ENCODE assay signal across 2 cellular contexts in genomic region chr5:514101-514485, GRCh38.
TF ChIP-seq lines count a peak whose summit lies in the region.

No MANE protein-coding gene starts in this region.

TF ChIP-seq in HepG2, 621 proteins besides CTCF, POLR2A, EP300 and RAD21:
- TF ChIP-seq, protein P1, sequence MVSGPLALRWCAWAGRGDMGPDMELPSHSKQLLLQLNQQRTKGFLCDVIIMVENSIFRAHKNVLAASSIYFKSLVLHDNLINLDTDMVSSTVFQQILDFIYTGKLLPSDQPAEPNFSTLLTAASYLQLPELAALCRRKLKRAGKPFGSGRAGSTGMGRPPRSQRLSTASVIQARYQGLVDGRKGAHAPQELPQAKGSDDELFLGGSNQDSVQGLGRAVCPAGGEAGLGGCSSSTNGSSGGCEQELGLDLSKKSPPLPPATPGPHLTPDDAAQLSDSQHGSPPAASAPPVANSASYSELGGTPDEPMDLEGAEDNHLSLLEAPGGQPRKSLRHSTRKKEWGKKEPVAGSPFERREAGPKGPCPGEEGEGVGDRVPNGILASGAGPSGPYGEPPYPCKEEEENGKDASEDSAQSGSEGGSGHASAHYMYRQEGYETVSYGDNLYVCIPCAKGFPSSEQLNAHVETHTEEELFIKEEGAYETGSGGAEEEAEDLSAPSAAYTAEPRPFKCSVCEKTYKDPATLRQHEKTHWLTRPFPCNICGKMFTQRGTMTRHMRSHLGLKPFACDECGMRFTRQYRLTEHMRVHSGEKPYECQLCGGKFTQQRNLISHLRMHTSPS (CRISPR knock-in tag; IDR thresholded peaks at IDR 0.05; ENCODE audit: low read depth): no peak
- TF ChIP-seq ZSCAN25 (CRISPR knock-in tag; IDR thresholded peaks at IDR 0.05): 0 out of 2 replicates have a peak, but pooled peaks have one; percentile 52

TF ChIP-seq in K562, 482 proteins besides CTCF, POLR2A, EP300 and RAD21:
- no peak for TF ChIP-seq KLF10 (CRISPR knock-in tag; IDR thresholded peaks at IDR 0.05)
- TF ChIP-seq ZNF436 (CRISPR knock-in tag; IDR thresholded peaks at IDR 0.05): no peak
- TF ChIP-seq YY1 (IDR thresholded peaks at IDR 0.05; ENCODE audit: borderline replicate concordance in 1 of 3, control insufficient read depth in 1 of 3, extremely low read depth in 1 of 3, insufficient read depth in 3 of 3, insufficient read length in 1 of 3, insufficient replicate concordance in 2 of 3, low read depth in 1 of 3, low read length in 2 of 3): no peak
- no peak for TF ChIP-seq BRD9 (IDR thresholded peaks at IDR 0.05; ENCODE audit: low read depth, partially characterized antibody)
- TF ChIP-seq, protein P2, sequence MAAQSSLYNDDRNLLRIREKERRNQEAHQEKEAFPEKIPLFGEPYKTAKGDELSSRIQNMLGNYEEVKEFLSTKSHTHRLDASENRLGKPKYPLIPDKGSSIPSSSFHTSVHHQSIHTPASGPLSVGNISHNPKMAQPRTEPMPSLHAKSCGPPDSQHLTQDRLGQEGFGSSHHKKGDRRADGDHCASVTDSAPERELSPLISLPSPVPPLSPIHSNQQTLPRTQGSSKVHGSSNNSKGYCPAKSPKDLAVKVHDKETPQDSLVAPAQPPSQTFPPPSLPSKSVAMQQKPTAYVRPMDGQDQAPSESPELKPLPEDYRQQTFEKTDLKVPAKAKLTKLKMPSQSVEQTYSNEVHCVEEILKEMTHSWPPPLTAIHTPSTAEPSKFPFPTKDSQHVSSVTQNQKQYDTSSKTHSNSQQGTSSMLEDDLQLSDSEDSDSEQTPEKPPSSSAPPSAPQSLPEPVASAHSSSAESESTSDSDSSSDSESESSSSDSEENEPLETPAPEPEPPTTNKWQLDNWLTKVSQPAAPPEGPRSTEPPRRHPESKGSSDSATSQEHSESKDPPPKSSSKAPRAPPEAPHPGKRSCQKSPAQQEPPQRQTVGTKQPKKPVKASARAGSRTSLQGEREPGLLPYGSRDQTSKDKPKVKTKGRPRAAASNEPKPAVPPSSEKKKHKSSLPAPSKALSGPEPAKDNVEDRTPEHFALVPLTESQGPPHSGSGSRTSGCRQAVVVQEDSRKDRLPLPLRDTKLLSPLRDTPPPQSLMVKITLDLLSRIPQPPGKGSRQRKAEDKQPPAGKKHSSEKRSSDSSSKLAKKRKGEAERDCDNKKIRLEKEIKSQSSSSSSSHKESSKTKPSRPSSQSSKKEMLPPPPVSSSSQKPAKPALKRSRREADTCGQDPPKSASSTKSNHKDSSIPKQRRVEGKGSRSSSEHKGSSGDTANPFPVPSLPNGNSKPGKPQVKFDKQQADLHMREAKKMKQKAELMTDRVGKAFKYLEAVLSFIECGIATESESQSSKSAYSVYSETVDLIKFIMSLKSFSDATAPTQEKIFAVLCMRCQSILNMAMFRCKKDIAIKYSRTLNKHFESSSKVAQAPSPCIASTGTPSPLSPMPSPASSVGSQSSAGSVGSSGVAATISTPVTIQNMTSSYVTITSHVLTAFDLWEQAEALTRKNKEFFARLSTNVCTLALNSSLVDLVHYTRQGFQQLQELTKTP (IDR thresholded peaks at IDR 0.05; ENCODE audit: low read depth in 1 of 2, partially characterized antibody in 2 of 2): no peak
- TF ChIP-seq ZFP30 (CRISPR knock-in tag; IDR thresholded peaks at IDR 0.05; ENCODE audit: borderline replicate concordance): no peak
- TF ChIP-seq, protein P3, sequence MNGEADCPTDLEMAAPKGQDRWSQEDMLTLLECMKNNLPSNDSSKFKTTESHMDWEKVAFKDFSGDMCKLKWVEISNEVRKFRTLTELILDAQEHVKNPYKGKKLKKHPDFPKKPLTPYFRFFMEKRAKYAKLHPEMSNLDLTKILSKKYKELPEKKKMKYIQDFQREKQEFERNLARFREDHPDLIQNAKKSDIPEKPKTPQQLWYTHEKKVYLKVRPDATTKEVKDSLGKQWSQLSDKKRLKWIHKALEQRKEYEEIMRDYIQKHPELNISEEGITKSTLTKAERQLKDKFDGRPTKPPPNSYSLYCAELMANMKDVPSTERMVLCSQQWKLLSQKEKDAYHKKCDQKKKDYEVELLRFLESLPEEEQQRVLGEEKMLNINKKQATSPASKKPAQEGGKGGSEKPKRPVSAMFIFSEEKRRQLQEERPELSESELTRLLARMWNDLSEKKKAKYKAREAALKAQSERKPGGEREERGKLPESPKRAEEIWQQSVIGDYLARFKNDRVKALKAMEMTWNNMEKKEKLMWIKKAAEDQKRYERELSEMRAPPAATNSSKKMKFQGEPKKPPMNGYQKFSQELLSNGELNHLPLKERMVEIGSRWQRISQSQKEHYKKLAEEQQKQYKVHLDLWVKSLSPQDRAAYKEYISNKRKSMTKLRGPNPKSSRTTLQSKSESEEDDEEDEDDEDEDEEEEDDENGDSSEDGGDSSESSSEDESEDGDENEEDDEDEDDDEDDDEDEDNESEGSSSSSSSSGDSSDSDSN (IDR thresholded peaks at IDR 0.05; ENCODE audit: borderline replicate concordance in 1 of 2, low read depth in 2 of 2, low read length in 2 of 2): no peak
- no peak for TF ChIP-seq PTTG1 (tag; IDR thresholded peaks at IDR 0.05; ENCODE audit: low read depth)
- no peak for TF ChIP-seq ZNF717 (CRISPR knock-in tag; IDR thresholded peaks at IDR 0.05)
- no peak for TF ChIP-seq ATF3 (IDR thresholded peaks at IDR 0.05)
- TF ChIP-seq ATF3 (CRISPR knock-in tag; conservative IDR thresholded peaks at IDR 0.05): no peak
- TF ChIP-seq SRSF1 (IDR thresholded peaks at IDR 0.05; ENCODE audit: low read depth, low read length): no peak
- TF ChIP-seq, protein P4, sequence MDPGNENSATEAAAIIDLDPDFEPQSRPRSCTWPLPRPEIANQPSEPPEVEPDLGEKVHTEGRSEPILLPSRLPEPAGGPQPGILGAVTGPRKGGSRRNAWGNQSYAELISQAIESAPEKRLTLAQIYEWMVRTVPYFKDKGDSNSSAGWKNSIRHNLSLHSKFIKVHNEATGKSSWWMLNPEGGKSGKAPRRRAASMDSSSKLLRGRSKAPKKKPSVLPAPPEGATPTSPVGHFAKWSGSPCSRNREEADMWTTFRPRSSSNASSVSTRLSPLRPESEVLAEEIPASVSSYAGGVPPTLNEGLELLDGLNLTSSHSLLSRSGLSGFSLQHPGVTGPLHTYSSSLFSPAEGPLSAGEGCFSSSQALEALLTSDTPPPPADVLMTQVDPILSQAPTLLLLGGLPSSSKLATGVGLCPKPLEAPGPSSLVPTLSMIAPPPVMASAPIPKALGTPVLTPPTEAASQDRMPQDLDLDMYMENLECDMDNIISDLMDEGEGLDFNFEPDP (CRISPR knock-in tag; IDR thresholded peaks at IDR 0.05): no peak
- TF ChIP-seq STAT5A (IDR thresholded peaks at IDR 0.05; ENCODE audit: borderline replicate concordance, low read length): no peak
- TF ChIP-seq HDGF (IDR thresholded peaks at IDR 0.05): no peak
- no peak for TF ChIP-seq BCL6 (CRISPR knock-in tag; IDR thresholded peaks at IDR 0.05)
- TF ChIP-seq ASH1L (IDR thresholded peaks at IDR 0.05; ENCODE audit: borderline replicate concordance, low read depth, partially characterized antibody): no peak
- TF ChIP-seq, protein P5, sequence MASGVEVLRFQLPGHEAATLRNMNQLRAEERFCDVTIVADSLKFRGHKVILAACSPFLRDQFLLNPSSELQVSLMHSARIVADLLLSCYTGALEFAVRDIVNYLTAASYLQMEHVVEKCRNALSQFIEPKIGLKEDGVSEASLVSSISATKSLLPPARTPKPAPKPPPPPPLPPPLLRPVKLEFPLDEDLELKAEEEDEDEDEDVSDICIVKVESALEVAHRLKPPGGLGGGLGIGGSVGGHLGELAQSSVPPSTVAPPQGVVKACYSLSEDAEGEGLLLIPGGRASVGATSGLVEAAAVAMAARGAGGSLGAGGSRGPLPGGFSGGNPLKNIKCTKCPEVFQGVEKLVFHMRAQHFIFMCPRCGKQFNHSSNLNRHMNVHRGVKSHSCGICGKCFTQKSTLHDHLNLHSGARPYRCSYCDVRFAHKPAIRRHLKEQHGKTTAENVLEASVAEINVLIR (CRISPR knock-in tag; IDR thresholded peaks at IDR 0.05): no peak
